Comparison of ENCODE assay signal across 19 cellular contexts in the genomic region with DNA sequence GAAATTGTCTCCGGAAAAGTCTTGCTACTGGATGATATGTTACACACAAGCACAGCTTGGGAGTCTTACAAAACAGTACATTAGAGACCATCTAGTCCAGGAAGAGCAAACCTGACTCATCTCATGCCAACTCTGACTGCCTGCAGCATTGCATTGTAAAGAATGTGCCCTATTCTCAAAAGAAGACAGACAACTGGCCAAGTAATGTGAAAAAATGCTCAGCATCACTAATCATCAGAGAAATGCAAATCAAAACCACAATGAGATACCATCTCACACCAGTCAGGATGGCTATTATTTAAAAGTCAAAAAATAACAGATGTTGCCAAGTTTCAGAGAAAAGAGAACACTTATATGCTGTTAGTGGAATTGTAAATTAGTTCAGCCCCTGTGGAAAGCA. TPM values are rescaled to one million over a fixed set of nuclear protein-coding genes. Genes with fewer than 3 reads are reported as not detected.
DNase-seq lines count a peak whose midpoint lies in the region; ATAC-seq and TF ChIP-seq lines count a peak whose summit lies in the region.
"Had no signal": no experiment of that assay in that cellular context is flagged by ENCODE, and none has a peak within 500 bp of the region (broad histone marks: within the 10 kb centered on the region; RNA-seq: fewer than 3 reads in every experiment).

No MANE protein-coding gene starts in this region.

- no peaks in the 10 kb centered on the region for H3K9me3 Mint-ChIP-seq in HFFc6
- H3K9me3 Mint-ChIP-seq in activated CD8-positive, alpha-beta T cell treated with anti-CD3 and anti-CD28 coated beads, Interleukin-2, amount 10 ng/mL, durations not matched to agents 7 days and 5 days (ENCODE audit: insufficient read depth) = no peaks in the 10 kb centered on the region
- H3K9me3 Mint-ChIP-seq: central memory CD8-positive, alpha-beta T cell; memory B cell had no signal

- TF ChIP-seq CTCF in HFFc6 (IDR thresholded peaks at IDR 0.05) (no peak), fibroblast of the aortic adventitia (IDR thresholded peaks at IDR 0.05; ENCODE audit: insufficient read depth, low read length) (no peak)

- DNase-seq in A172 (ENCODE audit: low spot score) = peak; percentile 90
- peak; percentile 92 for DNase-seq in HFFc6
- peak; percentile 29 for DNase-seq in T1000 (lab: John Stamatoyannopoulos, UW)
- peak; percentile 42 for DNase-seq in fibroblast of the aortic adventitia (ENCODE audit: low read depth)
- no peak for DNase-seq in effector CD4-positive, alpha-beta T cell
- DNase-seq in activated CD8-positive, alpha-beta T cell treated with anti-CD3 and anti-CD28 coated beads, Interleukin-2, amount 10 ng/mL, durations not matched to agents 7 days and 5 days = no peak
- DNase-seq: 8988T; activated CD8-positive, alpha-beta memory T cell treated with anti-CD3 and anti-CD28 coated beads for 24 hours; activated gamma-delta T cell; DMS 273 treated with DMSO at 0.1 percent for 48 hours; erythroblast; NCI-H1930; NCI-H82; SIG-M5 had no signal

- ATAC-seq in HG02623 (IDR thresholded peaks at IDR 0.05; ENCODE audit: unreplicated experiment) (no peak), GM19328 (IDR thresholded peaks at IDR 0.05; ENCODE audit: unreplicated experiment) (no peak)
- ATAC-seq in activated CD8-positive, alpha-beta T cell treated with anti-CD3 and anti-CD28 coated beads, Interleukin-2, amount 10 ng/mL, durations not matched to agents 7 days and 5 days = no peak

- H3K4me3 ChIP-seq in fibroblast of the aortic adventitia (ENCODE audit: low read depth, low read length) = no peak overlapping the region
- H3K4me3 ChIP-seq: K562 had no signal

- no peaks in the 10 kb centered on the region for H3K36me3 Mint-ChIP-seq in HFFc6 (ENCODE audit: low read depth)
- H3K36me3 Mint-ChIP-seq in activated CD8-positive, alpha-beta T cell treated with anti-CD3 and anti-CD28 coated beads, Interleukin-2, amount 10 ng/mL, durations not matched to agents 7 days and 5 days (ENCODE audit: low read depth) = no peaks in the 10 kb centered on the region
- H3K36me3 Mint-ChIP-seq: memory B cell had no signal

- peaks cover 14% of the 10 kb centered on the region for H3K27me3 Mint-ChIP-seq in HFFc6 (ENCODE audit: insufficient read depth)
- peaks cover 32% of the 10 kb centered on the region for H3K27me3 Mint-ChIP-seq in activated CD8-positive, alpha-beta T cell treated with anti-CD3 and anti-CD28 coated beads, Interleukin-2, amount 10 ng/mL, durations not matched to agents 7 days and 5 days (ENCODE audit: low read depth)

- POLR2A ChIA-PET in activated CD8-positive, alpha-beta T cell treated with anti-CD3 and anti-CD28 coated beads, Interleukin-2, amount 10 ng/mL, durations not matched to agents 7 days and 5 days (lab: Charles Lee) = no interaction called here

- H3K4me3 Mint-ChIP-seq in HFFc6 = peak overlapping the region; percentile 32; the same call in 1 of the 2 replicates
- H3K4me3 Mint-ChIP-seq in activated CD8-positive, alpha-beta T cell treated with anti-CD3 and anti-CD28 coated beads, Interleukin-2, amount 10 ng/mL, durations not matched to agents 7 days and 5 days = no peak overlapping the region
- H3K4me3 Mint-ChIP-seq: central memory CD8-positive, alpha-beta T cell; memory B cell had no signal

- H3K27ac Mint-ChIP-seq in HFFc6 = peak overlapping the region; percentile 14; the same call in 1 of the 2 replicates
- H3K27ac Mint-ChIP-seq in activated CD8-positive, alpha-beta T cell treated with anti-CD3 and anti-CD28 coated beads, Interleukin-2, amount 10 ng/mL, durations not matched to agents 7 days and 5 days = no peak overlapping the region
- H3K27ac Mint-ChIP-seq: memory B cell had no signal

- H3K4me1 Mint-ChIP-seq in HFFc6 (ENCODE audit: low read depth) = peaks cover 43% of the 10 kb centered on the region
- no peaks in the 10 kb centered on the region for H3K4me1 Mint-ChIP-seq in activated CD8-positive, alpha-beta T cell treated with anti-CD3 and anti-CD28 coated beads, Interleukin-2, amount 10 ng/mL, durations not matched to agents 7 days and 5 days (ENCODE audit: low read depth)
- H3K4me1 Mint-ChIP-seq: central memory CD8-positive, alpha-beta T cell had no signal

- CTCF ChIA-PET in activated CD8-positive, alpha-beta T cell treated with anti-CD3 and anti-CD28 coated beads, Interleukin-2, amount 10 ng/mL, durations not matched to agents 7 days and 5 days (lab: Charles Lee) = interaction anchor here (3.3 kb wide), 1 partner anchor 13 kb away, joined by 21 read pairs; no protein-coding TSS in a partner anchor

RNA-seq across cellular contexts. Expression of a gene that starts 42.7 kb away (rescaled TPM):
- 68.0 and 83.0 TPM in 2 replicates for total RNA-seq in A172 (2014; rRNA removed; shearing (Covaris generic))
- total RNA-seq in HFFc6 (2021; fragmentation: NEBNext Ultra II Directional; extraction: Animal tissue kit (Norgen Biotek cat#: 25700)) = 100 to 1,000 TPM; 113 to 124 (median 120) TPM
- total RNA-seq in fibroblast of the aortic adventitia (ENCODE audit: low replicate concordance) = 27.9 and 67.7 TPM in 2 replicates
- total RNA-seq in activated CD8-positive, alpha-beta T cell treated with anti-CD3 and anti-CD28 coated beads, Interleukin-2, amount 10 ng/mL, durations not matched to agents 7 days and 5 days = 10 to 100 TPM; 65.2 to 65.9 TPM

Comparison
In these comparisons a context has a peak if more than half of its experiments do, and no peak if none do; other contexts are left out.
1. DNase-seq: peak in A172 (single experiment), HFFc6 (single experiment), T1000 (single experiment) and fibroblast of the aortic adventitia (single experiment); none in effector CD4-positive, alpha-beta T cell (single experiment) and activated CD8-positive, alpha-beta T cell treated with anti-CD3 and anti-CD28 coated beads, Interleukin-2, amount 10 ng/mL, durations not matched to agents 7 days and 5 days (single experiment).